In genomic region chr19:15977690-15978089, GRCh38 we compare ENCODE assay signal across 11 cellular contexts. TPM values are rescaled to one million over a fixed set of nuclear protein-coding genes. Genes with fewer than 3 reads are reported as not detected.
"Had no signal": no experiment of that assay in that cellular context is flagged by ENCODE, and none has a peak within 500 bp of the region (broad histone marks: within the 10 kb centered on the region; RNA-seq: fewer than 3 reads in every experiment).

No MANE protein-coding gene starts in this region.

- H3K4me1 Mint-ChIP-seq: GM23338, H9 had no signal

- FAIRE-seq: H1, H54 had no signal

- H3K9me3 ChIP-seq: HAP-1 had no signal

- H3K27ac ChIP-seq: GM23248 had no signal

- H3K4me3 Mint-ChIP-seq: GM23338, H9, HFFc6 had no signal

- H3K4me3 ChIP-seq: GM23248, GM23338, HAP-1 had no signal

- H3K36me3 ChIP-seq: HAP-1 had no signal

- H3K4me1 ChIP-seq: HAP-1 had no signal

- DNase-seq: GM23248, GOT3, H7, H9, HCEC 1CT, HFFc6 had no signal

- H3K27ac Mint-ChIP-seq: GM23338, H9, HFFc6 had no signal

RNA-seq across cellular contexts. Expression of gene OR10H4, which starts 28.9 kb away (rescaled TPM):
- total RNA-seq: GM23248, GM23338, H1, H4, H7, H9, HFFc6 had no signal

RNA-seq across cellular contexts. Expression of gene CYP4F11, which starts 43.4 kb away (rescaled TPM):
- total RNA-seq: GM23248, GM23338, H1, H7, H9, HFFc6 had no signal
